ENCODE assay signal across 8 cellular contexts in genomic region chr6:37101991-37102298, GRCh38.
A peak's percentile ranks its signal among the peaks of the same experiment; 100 is the strongest.
DNase-seq lines count a peak whose midpoint lies in the region; ATAC-seq and TF ChIP-seq lines count a peak whose summit lies in the region.

No MANE protein-coding gene starts in this region.

- H3K4me3 Mint-ChIP-seq in neural crest cell: peak overlapping the region; percentile 11

- H3K36me3 Mint-ChIP-seq in neural crest cell (ENCODE audit: low read depth): no peaks in the 10 kb centered on the region

- ATAC-seq in HG02610 (IDR thresholded peaks at IDR 0.05; ENCODE audit: unreplicated experiment): no peak

- H3K36me3 ChIP-seq in Loucy (ENCODE audit: insufficient read depth, low read length): no peaks in the 10 kb centered on the region
- no peaks in the 10 kb centered on the region for H3K36me3 ChIP-seq in duodenal mucosa (ENCODE audit: control insufficient read depth in 1 of 2, insufficient read depth in 2 of 2, low read length in 2 of 2)

- CTCF ChIA-PET in AG04449 (lab: Yijun Ruan, JAX): interaction anchor here (0.9 to 2.5 kb wide), 4 partner anchors 12 to 71 kb away, joined by 3 to 12 read pairs (median 5); no protein-coding TSS in a partner anchor

- H3K4me1 ChIP-seq in Loucy (ENCODE audit: insufficient read depth, low read length, poor library complexity, severe bottlenecking) (peaks cover 34% of the 10 kb centered on the region), duodenal mucosa (ENCODE audit: control insufficient read depth in 1 of 2, insufficient read depth in 2 of 2, low read length in 2 of 2) (peaks cover 35 to 43% of the 10 kb centered on the region in 2 donors)

- peak overlapping the region; percentile 74 for H3K27ac ChIP-seq in duodenal mucosa (ENCODE audit: low read depth, low read length)

- no peaks in the 10 kb centered on the region for H3K79me2 ChIP-seq in Loucy (ENCODE audit: insufficient read depth, low read length)

- H3K4me3 ChIP-seq in AG04449 (ENCODE audit: low read depth, low read length) (peak overlapping the region; percentile 46), Loucy (ENCODE audit: low read length, poor library complexity, severe bottlenecking) (peak overlapping the region; percentile 74), duodenal mucosa (ENCODE audit: low read depth in 1 of 2, low read length in 2 of 2) (peak overlapping the region; percentile 64 to 68)

- no peaks in the 10 kb centered on the region for H3K27me3 Mint-ChIP-seq in neural crest cell (ENCODE audit: low read depth)

- H3K9me3 Mint-ChIP-seq in neural crest cell: no peaks in the 10 kb centered on the region

- H2AFZ ChIP-seq in Loucy (ENCODE audit: low read length): peak overlapping the region; percentile 83

- no peak for DNase-seq in AG04449 (ENCODE audit: low read depth, low spot score)
- DNase-seq in neural crest cell (ENCODE audit: low read depth, low spot score): no peak
- DNase-seq in COR-L47 (lab: John Stamatoyannopoulos, UW): no peak
- no peak for DNase-seq in stimulated activated naive CD4-positive, alpha-beta T cell treated with Interleukin-2 at 50 U/mL for 16 hours (lab: John Stamatoyannopoulos, UW)
- no peak for DNase-seq in NCI-H146 (lab: John Stamatoyannopoulos, UW)

- no peaks in the 10 kb centered on the region for H3F3A ChIP-seq in Loucy (ENCODE audit: low read depth)

- TF ChIP-seq CTCF in AG04449 (IDR thresholded peaks at IDR 0.05; ENCODE audit: insufficient read depth, low read length, missing control alignments) (no peak), Loucy (conservative IDR thresholded peaks at IDR 0.05; ENCODE audit: low read length) (no peak), neural crest cell (conservative IDR thresholded peaks at IDR 0.05) (no peak)

- peaks cover 38% of the 10 kb centered on the region for H3K4me1 Mint-ChIP-seq in neural crest cell

- POLR2A ChIA-PET in AG04449 (lab: Yijun Ruan, JAX): interaction anchor here (1.0 to 1.7 kb wide), 3 partner anchors 11 to 69 kb away, joined by 5 to 7 read pairs (median 6); no protein-coding TSS in a partner anchor

- peak overlapping the region; percentile 89 for H3K27ac Mint-ChIP-seq in neural crest cell (ENCODE audit: unreplicated experiment)

- peak overlapping the region; percentile 96 for H3K4me2 ChIP-seq in Loucy (ENCODE audit: low read depth, low read length, poor library complexity, severe bottlenecking)

- H3K9me2 ChIP-seq in Loucy (replicated peaks; ENCODE audit: low read depth, low read length): no peaks in the 10 kb centered on the region

- peak overlapping the region; percentile 71 for H3K9ac ChIP-seq in Loucy (ENCODE audit: low read depth, low read length, poor library complexity, severe bottlenecking)
- H3K9ac ChIP-seq in duodenal mucosa (ENCODE audit: low read depth in 1 of 2, low read length in 2 of 2): peak overlapping the region; percentile 28 to 69

- H3K27me3 ChIP-seq in Loucy (ENCODE audit: insufficient read depth, low read length, poor library complexity, severe bottlenecking) (no peaks in the 10 kb centered on the region), duodenal mucosa (ENCODE audit: control insufficient read depth in 1 of 2, insufficient read depth in 2 of 2, low read length in 2 of 2) (no peaks in the 10 kb centered on the region)

- H3K9me3 ChIP-seq in Loucy (ENCODE audit: insufficient read depth, low read depth, low read length) (no peaks in the 10 kb centered on the region), duodenal mucosa (ENCODE audit: control insufficient read depth in 1 of 2, low read length in 2 of 2) (no peaks in the 10 kb centered on the region)

- H4K20me1 ChIP-seq in Loucy (ENCODE audit: insufficient read depth, low read length, poor library complexity, severe bottlenecking): no peaks in the 10 kb centered on the region
